In the genomic region with DNA sequence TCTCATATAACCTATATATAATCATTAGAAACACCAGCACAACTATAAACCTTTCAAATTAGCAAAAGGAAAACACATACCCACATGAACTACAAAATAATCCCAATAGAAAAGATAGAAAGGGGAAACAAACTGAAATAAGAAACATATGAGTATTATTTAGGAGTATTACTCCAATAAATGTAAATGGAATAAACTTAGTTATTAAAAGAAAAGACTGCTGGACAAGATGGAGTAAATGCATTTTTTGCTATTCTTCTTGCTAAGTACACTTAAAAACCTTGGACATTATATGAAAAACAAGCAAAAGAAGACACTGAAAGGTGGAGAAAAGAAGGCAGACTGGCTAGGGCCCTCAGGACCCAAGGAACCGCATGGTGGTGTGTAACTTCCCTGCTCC, we compare ENCODE assay signal across 8 cellular contexts. TPM values are rescaled to one million over a fixed set of nuclear protein-coding genes. Genes with fewer than 3 reads are reported as not detected.
"Had no signal": no experiment of that assay in that cellular context is flagged by ENCODE, and none has a peak within 500 bp of the region (broad histone marks: within the 10 kb centered on the region; RNA-seq: fewer than 3 reads in every experiment).

No MANE protein-coding gene starts in this region.

- ATAC-seq: HepG2 had no signal

- DNase-seq: IMR-90, KBM-7, KG1 had no signal

- FAIRE-seq: HepG2, HTR-8/SVneo had no signal

- H3K27ac ChIP-seq: HL-60, KMS-11 had no signal

- H3K4me3 Mint-ChIP-seq: IgD-negative memory B cell had no signal

- H3K9ac ChIP-seq: KMS-11 had no signal

- H3K27ac Mint-ChIP-seq: IgD-negative memory B cell had no signal

- H3K4me2 ChIP-seq: KMS-11 had no signal

RNA-seq across cellular contexts. Expression of a gene that starts 43.5 kb away (rescaled TPM):
- total RNA-seq: IMR-90 had no signal
- polyA plus RNA-seq: IgD-negative memory B cell had no signal
